Comparison of ENCODE assay signal across 8 cellular contexts in genomic region chr16:88784074-88784855, GRCh38. TPM values are rescaled to one million over a fixed set of nuclear protein-coding genes. Genes with fewer than 3 reads are reported as not detected.
DNase-seq lines count a peak whose midpoint lies in the region; ATAC-seq and TF ChIP-seq lines count a peak whose summit lies in the region.

No MANE protein-coding gene starts in this region.

- peak overlapping the region; percentile 66 for H3K4me3 ChIP-seq in CD8-positive, alpha-beta T cell (ENCODE audit: low read depth, low read length)
- H3K4me3 ChIP-seq in SJSA1: peak overlapping the region; percentile 99
- peak overlapping the region; percentile 65 for H3K4me3 ChIP-seq in brain microvascular endothelial cell (ENCODE audit: low read depth, low read length)
- H3K4me3 ChIP-seq in spleen: peak overlapping the region; percentile 70 to 88 (median 81)

- POLR2A ChIA-PET in CD8-positive, alpha-beta T cell (lab: Charles Lee): no interaction called here

- no peaks in the 10 kb centered on the region for H3K9me3 Mint-ChIP-seq in CD8-positive, alpha-beta T cell
- no peaks in the 10 kb centered on the region for H3K9me3 Mint-ChIP-seq in immature natural killer cell

- WGBS in spleen, 5 donors: 1 to 2% (median 1%) methylated on average over 22 to 74 of the region's 74 CpGs

- H3K9me3 ChIP-seq in CD8-positive, alpha-beta T cell (ENCODE audit: low read length): no peaks in the 10 kb centered on the region
- H3K9me3 ChIP-seq in SJSA1 (replicated peaks) (no peaks in the 10 kb centered on the region), spleen (no peaks in the 10 kb centered on the region)

- H3K27ac Mint-ChIP-seq in CD8-positive, alpha-beta T cell: peak overlapping the region; percentile 91
- peak overlapping the region; percentile 35 to 96 (median 86) for H3K27ac Mint-ChIP-seq in immature natural killer cell

- peak; percentile 16 for TF ChIP-seq CTCF in CD8-positive, alpha-beta T cell (IDR thresholded peaks at IDR 0.05)
- TF ChIP-seq CTCF in brain microvascular endothelial cell (IDR thresholded peaks at IDR 0.05; ENCODE audit: low read depth, low read length, missing control alignments) (peak; percentile 76), spleen (IDR thresholded peaks at IDR 0.05 in 8 of 11, conservative IDR thresholded peaks at IDR 0.05 in 3 of 11) (peak; percentile 23 to 70 (median 55))

- peak; percentile 11 for ATAC-seq in CD8-positive, alpha-beta T cell
- ATAC-seq in GM19023 (IDR thresholded peaks at IDR 0.05; ENCODE audit: unreplicated experiment): no peak

- DNase-seq in CD8-positive, alpha-beta T cell: peak in 2 of 7 experiments; percentile 42 to 51
- DNase-seq in HCEC 1CT (peak; percentile 84), SJSA1 (ENCODE audit: low read depth in 1 of 2, low spot score in 2 of 2) (peak; percentile 82 to 83), brain microvascular endothelial cell (peak; percentile 45), immature natural killer cell (peak; percentile 47 to 55 (median 51)), spleen (peak; percentile 89), HPDE6-E6E7 (ENCODE audit: extremely low spot score) (no peak)

- no peaks in the 10 kb centered on the region for H3K27me3 ChIP-seq in CD8-positive, alpha-beta T cell (ENCODE audit: insufficient read depth, low read length)
- H3K27me3 ChIP-seq in SJSA1 (replicated peaks) (no peaks in the 10 kb centered on the region), brain microvascular endothelial cell (replicated peaks) (no peaks in the 10 kb centered on the region), spleen (replicated peaks in 1 of 7) (no peaks in the 10 kb centered on the region)

- TF ChIP-seq POLR2A in spleen (IDR thresholded peaks at IDR 0.05): no peak

- peaks cover 40% of the 10 kb centered on the region for H3K4me1 Mint-ChIP-seq in CD8-positive, alpha-beta T cell (ENCODE audit: low read depth)
- peaks cover 43 to 47% of the 10 kb centered on the region in 2 donors for H3K4me1 Mint-ChIP-seq in immature natural killer cell

- CTCF ChIA-PET in CD8-positive, alpha-beta T cell (lab: Charles Lee): interaction anchor here (0.7 to 5.2 kb wide), 6 partner anchors 10 to 1089 kb away, joined by 3 to 30 read pairs (median 6); partner anchors contain the start of gene TCF25

- H3K27me3 Mint-ChIP-seq in CD8-positive, alpha-beta T cell (ENCODE audit: low read depth): no peaks in the 10 kb centered on the region
- peaks cover 1 to 5% (median 2%) of the 10 kb centered on the region in 3 donors for H3K27me3 Mint-ChIP-seq in immature natural killer cell (ENCODE audit: low read depth in 3 of 3)

- H3K36me3 Mint-ChIP-seq in CD8-positive, alpha-beta T cell: no peaks in the 10 kb centered on the region
- H3K36me3 Mint-ChIP-seq in immature natural killer cell: no peaks in the 10 kb centered on the region

- H3K4me3 Mint-ChIP-seq in CD8-positive, alpha-beta T cell: peak overlapping the region; percentile 78
- H3K4me3 Mint-ChIP-seq in immature natural killer cell: peak overlapping the region; percentile 79 to 87 (median 86)

- in situ Hi-C loops in brain microvascular endothelial cell (cut with HindIII; ENCODE audit: low pct_ligation_motif_present, low sequenced_read_pairs): loop anchor here (10.0 kb wide), 1 partner anchor 99 kb away; the partner anchor contains the start of gene SNAI3

- H3K27ac ChIP-seq in CD8-positive, alpha-beta T cell (ENCODE audit: low read depth, low read length): peak overlapping the region; percentile 30
- H3K27ac ChIP-seq in SJSA1: peak overlapping the region; percentile 99
- peak overlapping the region; percentile 95 for H3K27ac ChIP-seq in brain microvascular endothelial cell
- H3K27ac ChIP-seq in spleen: peak overlapping the region; percentile 74 to 97 (median 92)

- H3K36me3 ChIP-seq in CD8-positive, alpha-beta T cell (ENCODE audit: insufficient read depth, low read length): no peaks in the 10 kb centered on the region
- H3K36me3 ChIP-seq in SJSA1 (peaks cover 54% of the 10 kb centered on the region), brain microvascular endothelial cell (replicated peaks) (no peaks in the 10 kb centered on the region), spleen (no peaks in the 10 kb centered on the region)

- intact Hi-C loops in CD8-positive, alpha-beta T cell (cut with DNase I, micrococcal nuclease): loop anchor here (2.0 to 10.0 kb wide), 4 partner anchors 19 to 329 kb away; partner anchors contain the start of genes CDT1 (in 1 of the 2), SNAI3 (in 1 of the 2) and ZFPM1 (in 1 of the 2)
- intact Hi-C loops in spleen (cut with DNase I; ENCODE audit: low total_unique reads): loop anchor here (2.0 kb wide), 1 partner anchor 47 kb away; no protein-coding TSS in a partner anchor

- peaks cover 55% of the 10 kb centered on the region for H3K4me1 ChIP-seq in CD8-positive, alpha-beta T cell (ENCODE audit: insufficient read depth, low read length)
- H3K4me1 ChIP-seq in SJSA1 (replicated peaks): peaks cover 59% of the 10 kb centered on the region
- peaks cover 42 to 63% (median 58%) of the 10 kb centered on the region in 6 donors for H3K4me1 ChIP-seq in spleen

RNA-seq across cellular contexts. Expression of gene PIEZO1, which starts 0.8 kb away (rescaled TPM):
- 10 to 100 TPM; 67.4 to 70.1 TPM for total RNA-seq in CD8-positive, alpha-beta T cell
- 142 and 181 TPM in 2 replicates for total RNA-seq in SJSA1 (2014; rRNA removed; shearing (Covaris generic))
- polyA plus RNA-seq in immature natural killer cell (10 to 100 TPM in 2 of 3 donors, 1 to 10 TPM in 1; 5.2 to 41.2 (median 13.1) TPM), spleen (100 to 1,000 TPM; 145 to 385 (median 371) TPM)
- total RNA-seq in spleen: 100 to 1,000 TPM; 154 to 249 (median 199) TPM

RNA-seq across cellular contexts. Expression of gene CDT1, which starts 19.3 kb away (rescaled TPM):
- total RNA-seq in CD8-positive, alpha-beta T cell: 1 to 10 TPM; 1.2 to 2.3 TPM
- total RNA-seq in SJSA1 (2014; rRNA removed; shearing (Covaris generic)): 36.7 and 45.7 TPM in 2 replicates
- 1 to 10 TPM in 2 of 3 donors, not detected in 1; 1.3 to 3.1 TPM for polyA plus RNA-seq in immature natural killer cell
- total RNA-seq in spleen: 10 to 100 TPM in 2 of 7 donors, 1 to 10 TPM in 5; 1.5 to 17.2 (median 5.3) TPM
- polyA plus RNA-seq in spleen: 1 to 10 TPM in 2 of 3 donors, under 1 TPM in 1; 1.00 to 3.9 (median 2.5) TPM

RNA-seq across cellular contexts. Expression of gene APRT, which starts 27.5 kb away (rescaled TPM):
- total RNA-seq in CD8-positive, alpha-beta T cell: 100 to 1,000 TPM; 171 to 178 TPM
- total RNA-seq in SJSA1 (2014; rRNA removed; shearing (Covaris generic)): 90.6 and 138 TPM in 2 replicates
- polyA plus RNA-seq in immature natural killer cell (100 to 1,000 TPM; 432 to 476 (median 450) TPM), spleen (100 to 1,000 TPM; 187 to 259 (median 225) TPM)
- total RNA-seq in spleen: 100 to 1,000 TPM in 3 of 7 donors, 10 to 100 TPM in 4; 84.1 to 112 (median 96.8) TPM

Comparison
In these comparisons a context has a peak if more than half of its experiments do, and no peak if none do; other contexts are left out.
1. H3K27ac ChIP-seq: peak in every context shown above with its lines; median percentile 99 in SJSA1; 95 in brain microvascular endothelial cell; 92 in spleen; 30 in CD8-positive, alpha-beta T cell.
2. CTCF ChIP-seq: peak in every context shown above with its lines; median percentile 76 in brain microvascular endothelial cell; 55 in spleen; 16 in CD8-positive, alpha-beta T cell.